ENCODE assay signal across 29 cellular contexts in genomic region chr18:36279001-36279400, GRCh38. TPM values are rescaled to one million over a fixed set of nuclear protein-coding genes. Genes with fewer than 3 reads are reported as not detected.
"Had no signal": no experiment of that assay in that cellular context is flagged by ENCODE, and none has a peak within 500 bp of the region (broad histone marks: within the 10 kb centered on the region; RNA-seq: fewer than 3 reads in every experiment).

No MANE protein-coding gene starts in this region.

- H3K9me3 ChIP-seq: ovary, psoas muscle, right lobe of liver, sigmoid colon, stomach, thoracic aorta, thyroid gland, tibial nerve, upper lobe of left lung, vagina had no signal

- H3K27me3 ChIP-seq: ovary, right lobe of liver, upper lobe of left lung, vagina had no signal

- ATAC-seq: naive thymus-derived CD4-positive, alpha-beta T cell; psoas muscle; right cardiac atrium; right lobe of liver; stimulated activated naive B cell treated with anti-CD40 and anti-IgM and Interleukin-4, amounts not matched to agents 10 μg/mL and 1 μg/mL and 100 μg/mL, for 72 hours had no signal

- H3K27ac ChIP-seq: neural progenitor cell, ovary, parathyroid adenoma, psoas muscle, right lobe of liver, sigmoid colon, stomach, thoracic aorta, thyroid gland, tibial nerve, upper lobe of left lung, vagina had no signal

- H3K4me1 ChIP-seq: neural progenitor cell, parathyroid adenoma, psoas muscle, right lobe of liver, sigmoid colon, stomach, thyroid gland, tibial nerve, upper lobe of left lung, vagina had no signal

- H3K4me3 ChIP-seq: neural progenitor cell, ovary, psoas muscle, right lobe of liver, sigmoid colon, stomach, thoracic aorta, thyroid gland, tibial nerve, upper lobe of left lung, vagina had no signal

- H3K4me3 Mint-ChIP-seq: naive thymus-derived CD4-positive, alpha-beta T cell; nephron; neural progenitor cell; stimulated activated naive B cell treated with anti-CD40 and anti-IgM and Interleukin-4, amounts not matched to agents 10 μg/mL and 1 μg/mL and 100 μg/mL, for 72 hours; stimulated activated naive CD8-positive, alpha-beta T cell treated with anti-CD3 and anti-CD28 coated beads, Interleukin-15, Interleukin-2, amounts not matched to agents 100 ng/mL and 50 ng/mL, for 24 hours had no signal

- H3K27ac Mint-ChIP-seq: naive thymus-derived CD4-positive, alpha-beta T cell; nephron; neural progenitor cell; progenitor cell of endocrine pancreas; stimulated activated naive B cell treated with anti-CD40 and anti-IgM and Interleukin-4, amounts not matched to agents 10 μg/mL and 1 μg/mL and 100 μg/mL, for 72 hours; stimulated activated naive CD8-positive, alpha-beta T cell treated with anti-CD3 and anti-CD28 coated beads, Interleukin-15, Interleukin-2, amounts not matched to agents 100 ng/mL and 50 ng/mL, for 24 hours had no signal

- H3K9me3 Mint-ChIP-seq: naive thymus-derived CD4-positive, alpha-beta T cell; nephron; neural progenitor cell; stimulated activated naive B cell treated with anti-CD40 and anti-IgM and Interleukin-4, amounts not matched to agents 10 μg/mL and 1 μg/mL and 100 μg/mL, for 72 hours; stimulated activated naive CD8-positive, alpha-beta T cell treated with anti-CD3 and anti-CD28 coated beads, Interleukin-15, Interleukin-2, amounts not matched to agents 100 ng/mL and 50 ng/mL, for 24 hours had no signal

- DNase-seq: naive thymus-derived CD4-positive, alpha-beta T cell; occipital lobe; ovary; posterior cingulate gyrus; psoas muscle; right cardiac atrium; right lobe of liver; sigmoid colon; small intestine; stimulated activated CD4-positive, alpha-beta T cell treated with anti-CD3 and anti-CD28 coated beads, Interleukin-15, amount 100 ng/mL, for 24 hours; stimulated activated CD4-positive, alpha-beta T cell treated with anti-CD3 and anti-CD28 coated beads, Interleukin-2, amount 100 ng/mL, for 24 hours; stimulated activated CD4-positive, alpha-beta T cell treated with anti-CD3 and anti-CD28 coated beads, Interleukin-2, amount 100 ng/mL, for 48 hours; stimulated activated CD4-positive, alpha-beta T cell treated with anti-CD3 and anti-CD28 coated beads, Interleukin-4, amount 100 ng/mL, for 24 hours; stimulated activated CD8-positive, alpha-beta memory T cell treated with anti-CD3 and anti-CD28 coated beads, Interleukin-4, amount 100 ng/mL, for 48 hours; stimulated activated naive B cell treated with anti-CD40 and anti-IgM and Interleukin-4, amounts not matched to agents 10 μg/mL and 1 μg/mL and 100 μg/mL, for 72 hours; stimulated activated naive CD4-positive, alpha-beta T cell treated with Interleukin-2 at 50 U/mL for 16 hours; stomach; thyroid gland; trophoblast cell; upper lobe of left lung had no signal

- H3K4me1 Mint-ChIP-seq: naive thymus-derived CD4-positive, alpha-beta T cell; nephron; neural progenitor cell; stimulated activated naive B cell treated with anti-CD40 and anti-IgM and Interleukin-4, amounts not matched to agents 10 μg/mL and 1 μg/mL and 100 μg/mL, for 72 hours had no signal

- H3K36me3 Mint-ChIP-seq: naive thymus-derived CD4-positive, alpha-beta T cell; neural progenitor cell; stimulated activated naive B cell treated with anti-CD40 and anti-IgM and Interleukin-4, amounts not matched to agents 10 μg/mL and 1 μg/mL and 100 μg/mL, for 72 hours had no signal

- H3K36me3 ChIP-seq: neural progenitor cell, ovary, right lobe of liver, sigmoid colon, stomach, thoracic aorta, thyroid gland, tibial nerve, upper lobe of left lung, vagina had no signal

- FAIRE-seq: urothelium cell line had no signal

RNA-seq across cellular contexts. Expression of gene FHOD3, which starts 18.5 kb away (rescaled TPM):
- total RNA-seq: naive thymus-derived CD4-positive, alpha-beta T cell had no signal
